ENCODE assay signal across 1 cellular context in the genomic region with DNA sequence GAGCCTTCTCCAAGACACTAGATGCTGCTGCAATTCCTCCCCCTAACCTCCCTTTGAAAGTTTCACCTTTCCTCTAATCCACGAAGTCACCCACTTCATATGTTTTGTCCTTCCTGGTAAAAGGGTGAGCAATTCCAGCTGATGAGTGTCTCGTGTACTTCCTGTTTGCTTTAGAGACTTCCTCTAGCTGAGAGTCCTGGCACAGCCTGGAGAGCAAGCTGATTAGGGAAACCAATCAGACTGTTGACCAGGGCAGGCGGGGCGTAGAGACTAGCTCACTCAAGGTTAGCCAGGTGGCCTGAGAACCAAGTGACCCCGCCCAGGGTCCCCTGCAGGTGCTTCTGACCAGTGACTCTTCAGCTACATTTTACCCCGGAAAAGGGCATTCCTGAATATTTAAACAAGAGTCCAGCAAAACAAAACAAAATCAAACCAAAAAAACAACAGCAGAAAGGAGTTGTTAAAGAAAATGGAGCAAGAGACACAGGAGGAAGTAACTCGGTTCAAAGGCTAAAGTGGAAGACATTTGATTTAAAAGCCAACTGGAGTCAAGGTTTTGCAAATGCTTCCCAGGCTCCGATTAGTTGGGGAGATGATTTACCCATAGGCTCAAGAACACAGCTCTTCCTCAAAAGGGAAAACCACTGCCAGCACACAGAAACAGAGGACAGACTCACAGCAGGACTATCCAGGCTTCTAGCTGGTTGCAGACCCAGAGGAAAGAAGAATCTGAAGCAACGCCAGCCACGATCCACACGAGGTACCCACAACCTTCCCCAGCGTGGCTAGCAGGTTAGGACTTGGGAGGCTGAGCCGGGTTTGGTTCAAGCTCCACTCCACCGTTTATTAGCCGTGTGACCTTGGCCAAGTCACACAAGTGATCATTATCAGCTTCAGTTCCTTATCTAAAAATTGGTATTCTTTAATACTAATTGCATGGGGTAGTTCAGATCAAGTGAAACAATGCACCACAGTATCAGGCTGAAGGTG.
TF ChIP-seq lines count a peak whose summit lies in the region.

No MANE protein-coding gene starts in this region.

TF ChIP-seq in SK-N-SH, 30 proteins besides CTCF, POLR2A, EP300 and RAD21 (continued from another document):
- TF ChIP-seq, protein P1, sequence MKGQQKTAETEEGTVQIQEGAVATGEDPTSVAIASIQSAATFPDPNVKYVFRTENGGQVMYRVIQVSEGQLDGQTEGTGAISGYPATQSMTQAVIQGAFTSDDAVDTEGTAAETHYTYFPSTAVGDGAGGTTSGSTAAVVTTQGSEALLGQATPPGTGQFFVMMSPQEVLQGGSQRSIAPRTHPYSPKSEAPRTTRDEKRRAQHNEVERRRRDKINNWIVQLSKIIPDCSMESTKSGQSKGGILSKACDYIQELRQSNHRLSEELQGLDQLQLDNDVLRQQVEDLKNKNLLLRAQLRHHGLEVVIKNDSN (IDR thresholded peaks at IDR 0.05; ENCODE audit: borderline replicate concordance, low read depth): no peak
- TF ChIP-seq, protein P2, sequence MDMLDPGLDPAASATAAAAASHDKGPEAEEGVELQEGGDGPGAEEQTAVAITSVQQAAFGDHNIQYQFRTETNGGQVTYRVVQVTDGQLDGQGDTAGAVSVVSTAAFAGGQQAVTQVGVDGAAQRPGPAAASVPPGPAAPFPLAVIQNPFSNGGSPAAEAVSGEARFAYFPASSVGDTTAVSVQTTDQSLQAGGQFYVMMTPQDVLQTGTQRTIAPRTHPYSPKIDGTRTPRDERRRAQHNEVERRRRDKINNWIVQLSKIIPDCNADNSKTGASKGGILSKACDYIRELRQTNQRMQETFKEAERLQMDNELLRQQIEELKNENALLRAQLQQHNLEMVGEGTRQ (IDR thresholded peaks at IDR 0.05; ENCODE audit: borderline replicate concordance, low read depth, low read length): no peak
- TF ChIP-seq, protein P3, sequence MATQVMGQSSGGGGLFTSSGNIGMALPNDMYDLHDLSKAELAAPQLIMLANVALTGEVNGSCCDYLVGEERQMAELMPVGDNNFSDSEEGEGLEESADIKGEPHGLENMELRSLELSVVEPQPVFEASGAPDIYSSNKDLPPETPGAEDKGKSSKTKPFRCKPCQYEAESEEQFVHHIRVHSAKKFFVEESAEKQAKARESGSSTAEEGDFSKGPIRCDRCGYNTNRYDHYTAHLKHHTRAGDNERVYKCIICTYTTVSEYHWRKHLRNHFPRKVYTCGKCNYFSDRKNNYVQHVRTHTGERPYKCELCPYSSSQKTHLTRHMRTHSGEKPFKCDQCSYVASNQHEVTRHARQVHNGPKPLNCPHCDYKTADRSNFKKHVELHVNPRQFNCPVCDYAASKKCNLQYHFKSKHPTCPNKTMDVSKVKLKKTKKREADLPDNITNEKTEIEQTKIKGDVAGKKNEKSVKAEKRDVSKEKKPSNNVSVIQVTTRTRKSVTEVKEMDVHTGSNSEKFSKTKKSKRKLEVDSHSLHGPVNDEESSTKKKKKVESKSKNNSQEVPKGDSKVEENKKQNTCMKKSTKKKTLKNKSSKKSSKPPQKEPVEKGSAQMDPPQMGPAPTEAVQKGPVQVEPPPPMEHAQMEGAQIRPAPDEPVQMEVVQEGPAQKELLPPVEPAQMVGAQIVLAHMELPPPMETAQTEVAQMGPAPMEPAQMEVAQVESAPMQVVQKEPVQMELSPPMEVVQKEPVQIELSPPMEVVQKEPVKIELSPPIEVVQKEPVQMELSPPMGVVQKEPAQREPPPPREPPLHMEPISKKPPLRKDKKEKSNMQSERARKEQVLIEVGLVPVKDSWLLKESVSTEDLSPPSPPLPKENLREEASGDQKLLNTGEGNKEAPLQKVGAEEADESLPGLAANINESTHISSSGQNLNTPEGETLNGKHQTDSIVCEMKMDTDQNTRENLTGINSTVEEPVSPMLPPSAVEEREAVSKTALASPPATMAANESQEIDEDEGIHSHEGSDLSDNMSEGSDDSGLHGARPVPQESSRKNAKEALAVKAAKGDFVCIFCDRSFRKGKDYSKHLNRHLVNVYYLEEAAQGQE (IDR thresholded peaks at IDR 0.05; ENCODE audit: low read depth, low read length): no peak
- TF ChIP-seq RCOR1 (IDR thresholded peaks at IDR 0.05; ENCODE audit: low read length) (no peak), POLR2AphosphoS5 (IDR thresholded peaks at IDR 0.05; ENCODE audit: low read depth, low read length) (no peak), NFIC (IDR thresholded peaks at IDR 0.05; ENCODE audit: borderline replicate concordance) (no peak), NRF1 (IDR thresholded peaks at IDR 0.05; ENCODE audit: low read depth, low read length) (no peak), TCF12 (IDR thresholded peaks at IDR 0.05) (no peak), SMC3 (IDR thresholded peaks at IDR 0.05; ENCODE audit: low read depth, low read length) (no peak), RXRA (IDR thresholded peaks at IDR 0.05; ENCODE audit: borderline replicate concordance, low read depth) (no peak), FOXM1 (IDR thresholded peaks at IDR 0.05; ENCODE audit: low read depth) (no peak), TEAD4 (IDR thresholded peaks at IDR 0.05; ENCODE audit: borderline replicate concordance, insufficient read depth) (no peak)
- TF ChIP-seq, protein P4, sequence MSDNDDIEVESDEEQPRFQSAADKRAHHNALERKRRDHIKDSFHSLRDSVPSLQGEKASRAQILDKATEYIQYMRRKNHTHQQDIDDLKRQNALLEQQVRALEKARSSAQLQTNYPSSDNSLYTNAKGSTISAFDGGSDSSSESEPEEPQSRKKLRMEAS (IDR thresholded peaks at IDR 0.05; ENCODE audit: low read depth): no peak
